Comparison of ENCODE assay signal across 1 cellular context in the genomic region with DNA sequence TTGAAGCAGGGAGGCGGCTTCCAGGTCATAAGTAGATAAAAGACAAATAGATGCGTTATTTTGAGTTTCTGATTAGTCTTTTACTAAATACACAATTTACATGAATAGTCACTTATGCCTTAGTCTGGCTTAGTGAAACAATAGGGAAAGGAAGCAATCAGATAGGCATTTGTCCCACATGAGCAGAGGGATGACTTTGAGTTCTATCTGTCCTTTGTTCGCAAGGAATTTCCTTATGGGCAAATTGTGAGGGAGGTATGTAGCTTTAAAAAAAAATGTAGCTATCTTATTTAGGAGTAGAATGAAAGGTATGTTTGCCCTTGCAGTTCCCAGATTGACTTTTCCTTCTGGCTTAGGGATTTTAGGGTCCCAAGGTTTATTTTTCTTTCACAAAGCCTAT.
TF ChIP-seq lines count a peak whose summit lies in the region.

No MANE protein-coding gene starts in this region.

TF ChIP-seq in IMR-90, 13 proteins besides CTCF, POLR2A, EP300 and RAD21:
- no peak for TF ChIP-seq FOS (IDR thresholded peaks at IDR 0.05; ENCODE audit: low read depth, low read length)
- TF ChIP-seq BHLHE40 (IDR thresholded peaks at IDR 0.05; ENCODE audit: low read depth, low read length): no peak
- no peak for TF ChIP-seq MAFK (IDR thresholded peaks at IDR 0.05; ENCODE audit: low read depth, low read length)
